Comparison of ENCODE assay signal across 8 cellular contexts in the genomic region with DNA sequence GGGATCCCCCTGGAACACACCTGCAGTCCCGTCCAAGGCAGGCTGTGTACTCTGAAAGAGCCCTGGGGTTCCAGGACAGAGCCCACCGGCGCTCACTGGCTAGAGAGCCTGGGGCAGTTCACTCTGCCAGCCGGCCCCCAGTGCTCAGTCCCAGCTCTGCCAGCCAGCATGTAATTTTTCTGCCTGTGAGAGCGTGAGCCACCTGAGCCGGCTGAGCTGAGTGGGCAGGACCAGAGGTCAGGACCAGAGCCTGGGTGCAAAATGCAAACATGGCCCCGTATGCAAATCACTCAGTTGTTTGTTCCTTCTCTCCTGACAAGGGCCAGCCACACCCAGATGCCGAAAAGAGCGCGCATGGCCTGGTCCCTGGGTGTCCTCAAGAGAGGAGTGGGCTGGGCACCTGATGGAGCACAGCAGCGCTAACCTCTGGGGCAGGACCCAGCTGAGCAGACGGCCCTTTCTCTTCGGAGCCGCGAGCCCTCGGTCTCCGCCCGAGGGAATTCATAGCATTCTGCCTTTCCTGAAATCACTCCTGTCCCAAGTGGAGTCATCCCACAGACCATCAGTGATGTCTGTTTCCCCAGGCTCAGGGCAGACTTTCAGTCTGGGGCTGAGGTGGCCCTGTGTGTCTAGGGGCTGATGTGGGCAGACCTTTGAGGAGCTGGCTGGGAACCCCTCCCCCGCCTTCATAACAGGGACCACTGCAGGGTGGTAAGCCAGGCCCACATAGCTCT. TPM values are rescaled to one million over a fixed set of nuclear protein-coding genes. Genes with fewer than 3 reads are reported as not detected.
DNase-seq lines count a peak whose midpoint lies in the region; ATAC-seq, FAIRE-seq and TF ChIP-seq lines count a peak whose summit lies in the region.

No MANE protein-coding gene starts in this region.

- peak; percentile 94 for FAIRE-seq in GM18507 (lab: Jason Lieb, UNC)

- TF ChIP-seq CTCF in neutrophil (IDR thresholded peaks at IDR 0.05) = no peak

- POLR2A ChIA-PET in naive thymus-derived CD4-positive, alpha-beta T cell (lab: Charles Lee) = interaction anchor here (1.3 to 2.2 kb wide), 3 partner anchors 10 to 42 kb away, joined by 7 to 8 read pairs (median 8); no protein-coding TSS in a partner anchor

- H3K9me3 Mint-ChIP-seq in naive thymus-derived CD4-positive, alpha-beta T cell = peaks cover 0 to 2% (median 0%) of the 10 kb centered on the region in 11 donors
- no peaks in the 10 kb centered on the region for H3K9me3 Mint-ChIP-seq in activated naive CD4-positive, alpha-beta T cell treated with anti-CD3 and anti-CD28 coated beads, Interleukin-2, amount 50 U/mL, for 72 hours

- peaks cover 0 to 39% (median 4%) of the 10 kb centered on the region in 7 donors for H3K4me1 Mint-ChIP-seq in naive thymus-derived CD4-positive, alpha-beta T cell

- CTCF ChIA-PET in naive thymus-derived CD4-positive, alpha-beta T cell (lab: Charles Lee) = interaction anchor here (7.5 to 21.3 kb wide), 2 partner anchors 45 to 60 kb away, joined by 116 to 475 read pairs; no protein-coding TSS in a partner anchor

- H3K27me3 ChIP-seq in neutrophil = no peaks in the 10 kb centered on the region
- no peaks in the 10 kb centered on the region for H3K27me3 ChIP-seq in naive thymus-derived CD4-positive, alpha-beta T cell (ENCODE audit: control insufficient read depth in 2 of 2, insufficient read depth in 2 of 2, low read length in 2 of 2)

- DNase-seq in GM18507 (ENCODE audit: extremely low spot score, insufficient read length, low read depth) = no peak
- DNase-seq in RPMI8226 = peak; percentile 19
- DNase-seq in NCI-H1694 (lab: John Stamatoyannopoulos, UW) = no peak
- no peak for DNase-seq in naive thymus-derived CD4-positive, alpha-beta T cell
- no peak for DNase-seq in activated naive CD4-positive, alpha-beta T cell treated with anti-CD3 and anti-CD28 coated beads, Interleukin-2, amount 50 U/mL, for 72 hours (ENCODE audit: low spot score in 2 of 2)
- DNase-seq in T-helper 2 cell = no peak

- no peaks in the 10 kb centered on the region for H3K27me3 Mint-ChIP-seq in naive thymus-derived CD4-positive, alpha-beta T cell

- peak overlapping the region; percentile 37 for H3K27ac ChIP-seq in neutrophil
- no peak overlapping the region for H3K27ac ChIP-seq in naive thymus-derived CD4-positive, alpha-beta T cell (ENCODE audit: low read depth, low read length)

- no peak overlapping the region for H3K4me3 ChIP-seq in neutrophil (ENCODE audit: low read depth in 1 of 2, low read length in 1 of 2)
- no peak overlapping the region for H3K4me3 ChIP-seq in naive thymus-derived CD4-positive, alpha-beta T cell (ENCODE audit: low read length)

- no peak overlapping the region for H3K4me3 Mint-ChIP-seq in naive thymus-derived CD4-positive, alpha-beta T cell

- H3K4me1 ChIP-seq in neutrophil (ENCODE audit: control insufficient read depth in 1 of 2, insufficient read depth in 1 of 2, low read depth in 1 of 2, low read length in 1 of 2) = peaks cover 36 to 42% of the 10 kb centered on the region in 2 experiments
- no peaks in the 10 kb centered on the region for H3K4me1 ChIP-seq in naive thymus-derived CD4-positive, alpha-beta T cell (ENCODE audit: control insufficient read depth in 2 of 2, insufficient read depth in 2 of 2, low read length in 2 of 2)

- H3K36me3 ChIP-seq in neutrophil = no peaks in the 10 kb centered on the region
- H3K36me3 ChIP-seq in naive thymus-derived CD4-positive, alpha-beta T cell (ENCODE audit: control insufficient read depth in 2 of 3, insufficient read depth in 3 of 3, low read length in 3 of 3) = no peaks in the 10 kb centered on the region

- no peaks in the 10 kb centered on the region for H3K36me3 Mint-ChIP-seq in naive thymus-derived CD4-positive, alpha-beta T cell
- H3K36me3 Mint-ChIP-seq in activated naive CD4-positive, alpha-beta T cell treated with anti-CD3 and anti-CD28 coated beads, Interleukin-2, amount 50 U/mL, for 72 hours = no peaks in the 10 kb centered on the region

- H3K27ac Mint-ChIP-seq in naive thymus-derived CD4-positive, alpha-beta T cell = peak overlapping the region in 1 of 9 donors; percentile 13
- H3K27ac Mint-ChIP-seq in activated naive CD4-positive, alpha-beta T cell treated with anti-CD3 and anti-CD28 coated beads, Interleukin-2, amount 50 U/mL, for 72 hours = peak overlapping the region in 1 of 2 donors; percentile 51

- ATAC-seq in HG02588 (IDR thresholded peaks at IDR 0.05; ENCODE audit: unreplicated experiment) = peak; percentile 44
- ATAC-seq in naive thymus-derived CD4-positive, alpha-beta T cell = no peak
- ATAC-seq in activated naive CD4-positive, alpha-beta T cell treated with anti-CD3 and anti-CD28 coated beads, Interleukin-2, amount 50 U/mL, for 72 hours = no peak

- intact Hi-C loops in naive thymus-derived CD4-positive, alpha-beta T cell (cut with micrococcal nuclease) = no loop called here

- no peaks in the 10 kb centered on the region for H3K9me3 ChIP-seq in neutrophil
- H3K9me3 ChIP-seq in naive thymus-derived CD4-positive, alpha-beta T cell (ENCODE audit: control insufficient read depth in 2 of 3, low read length in 3 of 3) = no peaks in the 10 kb centered on the region

RNA-seq across cellular contexts. Expression of gene PTMA, which starts 36.5 kb away (rescaled TPM):
- 1,000 to 10,000 TPM; 1,211 to 1,988 (median 1,290) TPM for total RNA-seq in naive thymus-derived CD4-positive, alpha-beta T cell
- polyA plus RNA-seq in naive thymus-derived CD4-positive, alpha-beta T cell = 1,000 to 10,000 TPM; 1,543 to 2,051 TPM
- total RNA-seq in activated naive CD4-positive, alpha-beta T cell treated with anti-CD3 and anti-CD28 coated beads, Interleukin-2, amount 50 U/mL, for 72 hours = 1,000 to 10,000 TPM; 1,703 to 2,175 TPM
